In the genomic region with DNA sequence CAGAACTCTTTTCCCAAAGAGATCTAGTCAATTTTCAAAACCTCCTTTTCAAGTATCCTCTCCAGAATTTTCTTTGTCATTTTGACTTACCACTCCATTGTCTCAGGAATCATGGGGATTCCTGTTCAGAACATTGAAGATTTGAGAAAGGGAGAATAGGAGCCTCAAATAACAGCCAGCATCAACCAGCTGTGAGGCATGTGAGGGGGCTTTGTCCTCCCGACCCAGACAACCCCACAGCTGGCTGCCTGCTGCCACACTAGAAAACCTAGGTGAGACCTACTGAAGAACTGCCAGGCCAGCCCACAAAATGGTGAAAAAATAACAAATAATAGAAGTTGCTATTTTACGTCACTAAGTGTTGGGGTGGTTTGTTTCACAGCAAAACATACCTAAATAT, we compare ENCODE assay signal across 35 cellular contexts.
"Had no signal": no experiment of that assay in that cellular context is flagged by ENCODE, and none has a peak within 500 bp of the region (broad histone marks: within the 10 kb centered on the region; RNA-seq: fewer than 3 reads in every experiment).

No MANE protein-coding gene starts in this region.

- H3K4me3 ChIP-seq: MG63 had no signal

- H3K9me3 ChIP-seq: MG63 had no signal

- DNase-seq: Karpas-422, Kasumi-1, MG63, MM.1S, MV-4-11, NCI-H1048, NCI-H1092, NCI-H1092 treated with DMSO at 0.1 percent for 48 hours, NCI-H1105, NCI-H1105 treated with DMSO at 0.1 percent for 48 hours, NCI-H1417, NCI-H1417 treated with DMSO at 0.1 percent for 48 hours, NCI-H1436, NCI-H1436 treated with DMSO at 0.1 percent for 48 hours, NCI-H146, NCI-H1694, NCI-H1694 treated with DMSO at 0.1 percent for 48 hours, NCI-H187, NCI-H187 treated with DMSO at 0.1 percent for 48 hours, NCI-H1930, NCI-H2029, NCI-H2029 treated with DMSO at 0.1 percent for 48 hours, NCI-H2081, NCI-H2081 treated with DMSO at 0.1 percent for 48 hours, NCI-H2107, NCI-H2171, NCI-H2171 treated with DMSO at 0.1 percent for 48 hours, NCI-H2227 treated with DMSO at 0.1 percent for 48 hours, NCI-H226, NCI-H345, NCI-H446, NCI-H446 treated with DMSO at 0.1 percent for 48 hours, NCI-H510A, NCI-H510A treated with DMSO at 0.1 percent for 48 hours, NCI-H524 treated with DMSO at 0.1 percent for 48 hours had no signal

- H3K36me3 ChIP-seq: MG63 had no signal
